In genomic region chr4:173014836-173015235, GRCh38 we compare ENCODE assay signal across 12 cellular contexts.
"Had no signal": no experiment of that assay in that cellular context is flagged by ENCODE, and none has a peak within 500 bp of the region (broad histone marks: within the 10 kb centered on the region; RNA-seq: fewer than 3 reads in every experiment).

No MANE protein-coding gene starts in this region.

- H3K27me3 ChIP-seq: neutrophil, spleen, upper lobe of right lung had no signal

- H3K9me3 ChIP-seq: neutrophil, spleen, upper lobe of right lung had no signal

- H3K4me1 ChIP-seq: upper lobe of right lung had no signal

- H3K36me3 ChIP-seq: neutrophil, spleen, upper lobe of right lung had no signal

- H3K4me1 Mint-ChIP-seq: naive thymus-derived CD8-positive, alpha-beta T cell; stimulated activated naive B cell treated with anti-CD40 and anti-IgM and Interleukin-4, amounts not matched to agents 10 μg/mL and 1 μg/mL and 100 μg/mL, for 72 hours had no signal

- H3K36me3 Mint-ChIP-seq: activated CD4-positive, alpha-beta memory T cell treated with anti-CD3 and anti-CD28 coated beads for 36 hours; activated naive CD8-positive, alpha-beta T cell; naive thymus-derived CD8-positive, alpha-beta T cell; stimulated activated naive B cell treated with anti-CD40 and anti-IgM and Interleukin-4, amounts not matched to agents 10 μg/mL and 1 μg/mL and 100 μg/mL, for 72 hours had no signal

- ATAC-seq: effector memory CD8-positive, alpha-beta T cell; naive thymus-derived CD8-positive, alpha-beta T cell; stimulated activated naive B cell treated with anti-CD40 and anti-IgM and Interleukin-4, amounts not matched to agents 10 μg/mL and 1 μg/mL and 100 μg/mL, for 72 hours; upper lobe of right lung had no signal

- H3K9me3 Mint-ChIP-seq: activated CD4-positive, alpha-beta memory T cell treated with anti-CD3 and anti-CD28 coated beads for 36 hours; effector memory CD8-positive, alpha-beta T cell; naive thymus-derived CD8-positive, alpha-beta T cell; stimulated activated naive B cell treated with anti-CD40 and anti-IgM and Interleukin-4, amounts not matched to agents 10 μg/mL and 1 μg/mL and 100 μg/mL, for 72 hours had no signal

- H3K4me3 Mint-ChIP-seq: activated CD4-positive, alpha-beta memory T cell treated with anti-CD3 and anti-CD28 coated beads for 36 hours; activated CD4-positive, alpha-beta T cell treated with anti-CD3 and anti-CD28 coated beads for 36 hours; activated naive CD8-positive, alpha-beta T cell; effector memory CD8-positive, alpha-beta T cell; naive thymus-derived CD8-positive, alpha-beta T cell; stimulated activated naive B cell treated with anti-CD40 and anti-IgM and Interleukin-4, amounts not matched to agents 10 μg/mL and 1 μg/mL and 100 μg/mL, for 72 hours had no signal

- DNase-seq: activated CD4-positive, alpha-beta memory T cell treated with anti-CD3 and anti-CD28 coated beads for 36 hours; activated T-cell treated with anti-CD3 and anti-CD28 coated beads for 4 hours; effector memory CD8-positive, alpha-beta T cell; naive thymus-derived CD8-positive, alpha-beta T cell; spleen; stimulated activated naive B cell treated with anti-CD40 and anti-IgM and Interleukin-4, amounts not matched to agents 10 μg/mL and 1 μg/mL and 100 μg/mL, for 72 hours; T-helper 2 cell; upper lobe of right lung had no signal

- H3K27ac ChIP-seq: neutrophil, spleen, upper lobe of right lung had no signal

- FAIRE-seq: islet of Langerhans had no signal

- H3K4me3 ChIP-seq: spleen, upper lobe of right lung had no signal

- H3K27me3 Mint-ChIP-seq: activated CD4-positive, alpha-beta memory T cell treated with anti-CD3 and anti-CD28 coated beads for 36 hours; activated CD4-positive, alpha-beta T cell treated with anti-CD3 and anti-CD28 coated beads for 36 hours; activated naive CD8-positive, alpha-beta T cell had no signal

- H3K27ac Mint-ChIP-seq: activated CD4-positive, alpha-beta memory T cell treated with anti-CD3 and anti-CD28 coated beads for 36 hours; activated CD4-positive, alpha-beta T cell treated with anti-CD3 and anti-CD28 coated beads for 36 hours; activated naive CD8-positive, alpha-beta T cell; effector memory CD8-positive, alpha-beta T cell; naive thymus-derived CD8-positive, alpha-beta T cell; stimulated activated naive B cell treated with anti-CD40 and anti-IgM and Interleukin-4, amounts not matched to agents 10 μg/mL and 1 μg/mL and 100 μg/mL, for 72 hours had no signal
